10 cellular contexts compared by ENCODE assay signal in genomic region chr10:133299224-133299623, GRCh38. TPM values are rescaled to one million over a fixed set of nuclear protein-coding genes. Genes with fewer than 3 reads are reported as not detected.
"Had no signal": no experiment of that assay in that cellular context is flagged by ENCODE, and none has a peak within 500 bp of the region (broad histone marks: within the 10 kb centered on the region; RNA-seq: fewer than 3 reads in every experiment).

No MANE protein-coding gene starts in this region.

- H3K27ac Mint-ChIP-seq: HFFc6 had no signal

- FAIRE-seq: HepG2 had no signal

- H3K9me3 ChIP-seq: HAP-1 had no signal

- ATAC-seq: HCT116, HepG2 had no signal

- H3K4me1 ChIP-seq: HAP-1 had no signal

- H3K27ac ChIP-seq: GM23248, HL-60 had no signal

- DNase-seq: GM23248, GOT3, H7, HFFc6 had no signal

- H3K9me3 Mint-ChIP-seq: HFFc6 had no signal

- H3K9ac ChIP-seq: GM23248 had no signal

- H3K4me3 Mint-ChIP-seq: HFFc6 had no signal

- H3K4me3 ChIP-seq: GM23248, HAP-1 had no signal

RNA-seq across cellular contexts. Expression of gene ADAM8, which starts 22.6 kb away (rescaled TPM):
- polyA plus RNA-seq: GM23248 had no signal

RNA-seq across cellular contexts. Expression of gene CALY, which starts 37.5 kb away (rescaled TPM):
- total RNA-seq: H4, H7, HepG2 had no signal
- polyA plus RNA-seq: GM23248 had no signal

RNA-seq across cellular contexts. Expression of gene PRAP1, which starts 47.9 kb away (rescaled TPM):
- total RNA-seq: GM23248, H4, H7, HFFc6, HT1080 had no signal
- polyA plus RNA-seq: GM23248 had no signal
